In the genomic region with DNA sequence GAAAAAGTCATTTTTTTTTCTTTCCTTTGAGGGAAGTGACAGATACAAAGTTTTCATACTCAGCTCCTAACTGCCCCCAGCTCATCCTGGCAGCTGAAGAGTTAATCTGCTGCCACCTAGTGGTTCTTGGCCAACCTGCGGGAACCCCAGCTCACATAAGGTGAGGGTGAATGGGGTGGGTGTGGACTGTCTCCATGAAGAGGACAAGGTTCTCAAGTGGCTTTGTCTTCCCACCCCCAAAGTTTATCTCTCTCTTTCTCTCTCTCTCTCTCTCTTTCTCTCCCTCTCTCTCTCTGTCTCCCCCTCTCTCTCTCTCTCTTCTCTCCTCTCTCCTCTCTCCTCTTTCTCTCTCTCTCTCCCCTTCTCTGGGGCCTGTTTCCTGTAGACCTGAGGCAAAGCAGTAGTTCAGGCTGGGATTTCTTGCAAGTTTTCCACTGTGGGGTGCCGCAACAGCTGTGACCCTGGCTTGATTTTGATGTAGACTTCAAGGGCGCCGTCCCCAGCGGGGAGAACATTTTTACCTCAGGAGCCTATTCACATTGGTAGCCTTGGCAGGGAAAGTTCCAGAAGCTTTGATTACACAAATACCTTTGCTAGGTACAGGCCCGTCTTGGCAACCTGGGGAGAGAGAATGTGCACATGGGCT, we compare ENCODE assay signal across 1 cellular context.
A peak's percentile ranks its signal among the peaks of the same experiment; 100 is the strongest.
TF ChIP-seq lines count a peak whose summit lies in the region.

No MANE protein-coding gene starts in this region.

TF ChIP-seq in K562, 482 proteins besides CTCF, POLR2A, EP300 and RAD21 (continued from another document):
- peak; percentile 44; the same call in 1 of the 2 replicates for TF ChIP-seq VEZF1 (CRISPR knock-in tag; IDR thresholded peaks at IDR 0.05)
